ENCODE assay signal across 15 cellular contexts in the genomic region with DNA sequence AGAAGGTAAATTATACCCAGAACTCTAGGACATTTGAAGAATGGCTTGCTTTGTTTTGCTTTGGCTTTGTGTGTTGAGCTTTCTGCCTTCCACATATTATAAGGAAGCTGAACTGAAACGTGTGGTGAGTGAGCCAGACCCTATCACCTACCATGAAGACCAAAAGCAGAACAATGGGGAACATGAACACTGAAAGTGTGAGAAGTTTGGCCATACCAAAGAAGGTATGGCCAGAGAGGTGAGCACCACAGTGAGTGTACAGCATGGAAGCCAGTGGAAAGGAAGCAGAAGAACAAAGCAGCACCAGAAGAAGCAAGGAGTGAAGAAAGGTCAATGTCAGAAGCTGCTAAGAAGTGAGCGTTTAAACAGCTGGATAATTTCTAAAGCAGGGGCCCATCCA. TPM values are rescaled to one million over a fixed set of nuclear protein-coding genes. Genes with fewer than 3 reads are reported as not detected.
A peak's percentile ranks its signal among the peaks of the same experiment; 100 is the strongest.
DNase-seq lines count a peak whose midpoint lies in the region; ATAC-seq lines count a peak whose summit lies in the region.
"Had no signal": no experiment of that assay in that cellular context is flagged by ENCODE, and none has a peak within 500 bp of the region (broad histone marks: within the 10 kb centered on the region; RNA-seq: fewer than 3 reads in every experiment).

No MANE protein-coding gene starts in this region.

- H3K27ac ChIP-seq in neuronal stem cell (replicated peaks; ENCODE audit: low read length), result no peak overlapping the region
- H3K27ac ChIP-seq: psoas muscle, SK-N-MC had no signal

- no peak overlapping the region for H2AK5ac ChIP-seq in neuronal stem cell (ENCODE audit: low read depth, low read length)

- no peaks in the 10 kb centered on the region for H3K27me3 ChIP-seq in neuronal stem cell (ENCODE audit: control insufficient read depth in 3 of 3, insufficient read depth in 3 of 3, low read depth in 1 of 3, low read length in 3 of 3)

- H2BK12ac ChIP-seq in neuronal stem cell (ENCODE audit: low read length), result no peak overlapping the region

- H3K23ac ChIP-seq in neuronal stem cell (ENCODE audit: low read depth, low read length, poor library complexity), result no peak overlapping the region

- DNase-seq in neuronal stem cell (ENCODE audit: low spot score), result no peak
- DNase-seq in SHP77 (lab: John Stamatoyannopoulos, UW), result no peak
- no peak for DNase-seq in stimulated activated CD4-positive, alpha-beta T cell treated with anti-CD3 and anti-CD28 coated beads, Interleukin-4, amount 100 ng/mL, for 24 hours
- DNase-seq: activated CD4-positive, CD25-positive, alpha-beta regulatory T cell; activated T-cell treated with anti-CD3 and anti-CD28 coated beads, Interleukin-2, amount 50 U/mL, for 24 hours; amniotic stem cell; NCI-H1930; NCI-H748 treated with DMSO at 0.1 percent for 48 hours; psoas muscle; stimulated activated CD4-positive, alpha-beta T cell treated with anti-CD3 and anti-CD28 coated beads, Interleukin-2, amount 100 ng/mL, for 48 hours had no signal

- H4K91ac ChIP-seq in neuronal stem cell (ENCODE audit: low read depth, low read length, poor library complexity), result no peak overlapping the region

- no CpG with 5 or more reads among the region's 2 CpGs for WGBS in neuronal stem cell (ENCODE audit: extremely low coverage in 2 of 2, insufficient read length in 2 of 2, insufficient replicate concordance in 1 of 2), 2 donors

- no peak overlapping the region for H2BK15ac ChIP-seq in neuronal stem cell (ENCODE audit: low read length)

- no peak overlapping the region for H2BK5ac ChIP-seq in neuronal stem cell (ENCODE audit: low read length)

- peak; percentile 59 for ATAC-seq in GM19023 (IDR thresholded peaks at IDR 0.05; ENCODE audit: unreplicated experiment)
- ATAC-seq in HG02588 (IDR thresholded peaks at IDR 0.05; ENCODE audit: unreplicated experiment), result peak; percentile 50
- ATAC-seq in HG03565 (IDR thresholded peaks at IDR 0.05; ENCODE audit: unreplicated experiment), result peak; percentile 47
- no peak for ATAC-seq in HG03439 (IDR thresholded peaks at IDR 0.05; ENCODE audit: unreplicated experiment)
- ATAC-seq: psoas muscle had no signal

- no peaks in the 10 kb centered on the region for H3K79me1 ChIP-seq in neuronal stem cell (ENCODE audit: low read depth, low read length)

- no peak overlapping the region for H3K18ac ChIP-seq in neuronal stem cell (ENCODE audit: low read length)

- no peak overlapping the region for H3K4me2 ChIP-seq in neuronal stem cell (ENCODE audit: insufficient read depth, low read length, poor library complexity, severe bottlenecking)

- H2AFZ ChIP-seq in neuronal stem cell (ENCODE audit: low read length), result peak overlapping the region; percentile 49

- no peaks in the 10 kb centered on the region for H3K36me3 ChIP-seq in neuronal stem cell (replicated peaks in 1 of 2; ENCODE audit: control insufficient read depth in 2 of 2, insufficient read depth in 2 of 2, low read length in 2 of 2)

- H3K4me3 ChIP-seq in neuronal stem cell (ENCODE audit: low read length in 2 of 2), result no peak overlapping the region
- H3K4me3 ChIP-seq: psoas muscle, SK-N-MC had no signal

- H3K9ac ChIP-seq in neuronal stem cell (ENCODE audit: low read depth, low read length, poor library complexity), result no peak overlapping the region

- peaks cover 4 to 9% of the 10 kb centered on the region in 2 donors for H3K4me1 ChIP-seq in neuronal stem cell (ENCODE audit: control insufficient read depth in 2 of 2, insufficient read depth in 1 of 2, low read depth in 1 of 2, low read length in 2 of 2)
- H3K4me1 ChIP-seq: psoas muscle had no signal

- H3K14ac ChIP-seq in neuronal stem cell (ENCODE audit: low read length), result no peak overlapping the region

- H4K8ac ChIP-seq in neuronal stem cell (ENCODE audit: low read depth, low read length), result no peak overlapping the region

- no peaks in the 10 kb centered on the region for H3K9me3 ChIP-seq in neuronal stem cell (replicated peaks in 1 of 2; ENCODE audit: control insufficient read depth in 2 of 2, insufficient read depth in 1 of 2, low read depth in 1 of 2, low read length in 2 of 2)
- H3K9me3 ChIP-seq: psoas muscle had no signal

- no peak overlapping the region for H2BK120ac ChIP-seq in neuronal stem cell (ENCODE audit: low read depth, low read length)

- no peak overlapping the region for H3K4ac ChIP-seq in neuronal stem cell (ENCODE audit: low read length)

RNA-seq across cellular contexts. Expression of a gene that starts 59.7 kb away (rescaled TPM):
- polyA plus RNA-seq in neuronal stem cell (2013, experiment 1 of 2), result 12.6 TPM
- 12.7 TPM for polyA plus RNA-seq in neuronal stem cell (2013, experiment 2 of 2)
